8 cellular contexts compared by ENCODE assay signal in the genomic region with DNA sequence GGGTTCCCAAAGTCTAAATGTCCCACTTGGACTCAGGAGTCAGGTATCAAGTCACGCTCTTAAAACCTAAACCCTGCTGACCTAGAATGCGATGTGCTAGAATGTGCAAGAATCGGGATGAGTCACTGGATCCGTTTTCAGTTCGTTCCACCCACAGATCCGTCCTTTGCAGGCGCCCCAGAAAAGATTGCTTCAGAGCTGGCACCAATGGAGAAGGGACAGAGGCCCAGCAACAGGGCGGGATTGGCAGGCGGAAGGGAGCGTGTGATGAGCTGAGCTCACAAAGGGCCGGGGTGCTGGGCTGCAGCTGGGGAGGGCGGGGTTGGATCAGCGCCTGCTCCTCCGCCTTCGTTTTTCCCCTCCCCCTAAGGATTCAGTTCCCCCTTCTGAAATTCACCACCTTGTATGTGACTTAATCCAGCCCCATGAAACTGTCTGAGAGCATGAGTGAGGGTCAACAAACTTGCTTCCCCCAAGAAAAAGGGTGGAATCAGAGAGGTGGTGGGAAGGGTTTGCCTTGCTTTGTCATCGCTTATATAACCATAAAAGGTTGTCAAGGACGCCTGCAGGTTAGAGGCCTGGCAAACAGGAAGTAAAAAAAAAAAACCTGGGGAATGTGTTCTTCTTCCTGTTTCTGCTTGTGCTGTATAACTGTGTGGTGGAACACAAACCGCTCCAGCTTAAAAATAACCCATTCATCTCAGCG. TPM values are rescaled to one million over a fixed set of nuclear protein-coding genes. Genes with fewer than 3 reads are reported as not detected.
DNase-seq lines count a peak whose midpoint lies in the region; ATAC-seq and TF ChIP-seq lines count a peak whose summit lies in the region.

No MANE protein-coding gene starts in this region.

- DNase-seq in CD4-positive, alpha-beta T cell, result peak; percentile 82 to 95 (median 86)
- DNase-seq in activated T-cell treated with anti-CD3 and anti-CD28 coated beads for 4 hours (peak; percentile 71), fibroblast of peridontal ligament (ENCODE audit: extremely low read depth) (peak; percentile 100), substantia nigra (lab: John Stamatoyannopoulos, UW) (no peak), T1000 (lab: John Stamatoyannopoulos, UW) (no peak)

- TF ChIP-seq RAD21 in Ishikawa (IDR thresholded peaks at IDR 0.05; ENCODE audit: low read depth) (peak; percentile 13; the same call in 1 of the 2 replicates), neural cell (conservative IDR thresholded peaks at IDR 0.05) (no peak)

- H3K36me3 Mint-ChIP-seq in CD4-positive, alpha-beta T cell (ENCODE audit: low read depth), result peaks cover 43% of the 10 kb centered on the region

- peak overlapping the region; percentile 84 for H3K27ac ChIP-seq in CD4-positive, alpha-beta T cell (ENCODE audit: low read depth, low read length)
- H3K27ac ChIP-seq in neural cell (ENCODE audit: low read length), result peak overlapping the region; percentile 93
- peak overlapping the region; percentile 100 for H3K27ac ChIP-seq in substantia nigra (ENCODE audit: low read depth, low read length, poor library complexity, severe bottlenecking)

- peaks cover 3% of the 10 kb centered on the region for H3K9me3 Mint-ChIP-seq in CD4-positive, alpha-beta T cell

- ATAC-seq in CD4-positive, alpha-beta T cell (ENCODE audit: poor library complexity), result peak; percentile 78
- peak; percentile 47 for ATAC-seq in GM21515 (IDR thresholded peaks at IDR 0.05; ENCODE audit: unreplicated experiment)

- intact Hi-C loops in CD4-positive, alpha-beta T cell (cut with DNase I, micrococcal nuclease), result loop anchor here in 1 of 2 experiments (1.0 to 2.0 kb wide), 2 partner anchors 10 to 76 kb away; a partner anchor contains a TSS

- H3F3A ChIP-seq in neural cell (ENCODE audit: insufficient read depth, low read length, poor library complexity, severe bottlenecking), result no peaks in the 10 kb centered on the region

- H3K4me3 Mint-ChIP-seq in CD4-positive, alpha-beta T cell, result peak overlapping the region; percentile 86

- CTCF ChIA-PET in CD4-positive, alpha-beta T cell (lab: Charles Lee), result interaction anchor here (0.7 to 8.5 kb wide), 3 partner anchors 11 to 23 kb away, joined by 4 to 120 read pairs (median 65); no protein-coding TSS in a partner anchor

- H3K4me2 ChIP-seq in neural cell (ENCODE audit: low read length), result peak overlapping the region; percentile 36

- POLR2A ChIA-PET in CD4-positive, alpha-beta T cell (lab: Charles Lee), result interaction anchor here (0.6 to 12.5 kb wide), 11 partner anchors 9 to 1684 kb away, joined by 3 to 538 read pairs (median 5); a partner anchor contains a TSS

- peaks cover 21% of the 10 kb centered on the region for H3K79me2 ChIP-seq in neural cell (replicated peaks; ENCODE audit: insufficient read depth, low read length)

- H3K9ac ChIP-seq in neural cell (ENCODE audit: low read length), result peak overlapping the region; percentile 71

- TF ChIP-seq EP300 in Ishikawa (IDR thresholded peaks at IDR 0.05; ENCODE audit: borderline replicate concordance) (peak; percentile 88), neural cell (conservative IDR thresholded peaks at IDR 0.05; ENCODE audit: poor library complexity, severe bottlenecking) (peak; percentile 92)

- H3K27ac Mint-ChIP-seq in CD4-positive, alpha-beta T cell, result peak overlapping the region; percentile 99

- H4K20me1 ChIP-seq in neural cell (ENCODE audit: insufficient read depth), result peaks cover 10% of the 10 kb centered on the region

- TF ChIP-seq CTCF in CD4-positive, alpha-beta T cell (IDR thresholded peaks at IDR 0.05), result no peak
- TF ChIP-seq CTCF in neural cell (IDR thresholded peaks at IDR 0.05; ENCODE audit: poor library complexity, severe bottlenecking), result no peak

- no peaks in the 10 kb centered on the region for H3K27me3 ChIP-seq in CD4-positive, alpha-beta T cell (ENCODE audit: control insufficient read depth, insufficient read depth, low read length)
- H3K27me3 ChIP-seq in neural cell (ENCODE audit: insufficient read depth, low read depth, low read length), result no peaks in the 10 kb centered on the region

- H3K27me3 Mint-ChIP-seq in CD4-positive, alpha-beta T cell, result peaks cover 17% of the 10 kb centered on the region

- H3K4me3 ChIP-seq in neural cell (ENCODE audit: low read length), result peak overlapping the region; percentile 55

- H3K9me3 ChIP-seq in CD4-positive, alpha-beta T cell (ENCODE audit: control insufficient read depth, low read length), result no peaks in the 10 kb centered on the region
- H3K9me3 ChIP-seq in neural cell (ENCODE audit: low read length), result no peaks in the 10 kb centered on the region

- peak overlapping the region; percentile 31 for H2AFZ ChIP-seq in neural cell (ENCODE audit: low read depth, low read length)

- no peaks in the 10 kb centered on the region for H3K9me2 ChIP-seq in neural cell (ENCODE audit: insufficient read depth, low read length)

- H3K36me3 ChIP-seq in neural cell (ENCODE audit: insufficient read depth, low read length), result no peaks in the 10 kb centered on the region

- H3K4me1 Mint-ChIP-seq in CD4-positive, alpha-beta T cell (ENCODE audit: low read depth), result peaks cover 89% of the 10 kb centered on the region

TF ChIP-seq in Ishikawa, 13 proteins besides CTCF, POLR2A, EP300 and RAD21 (continues in another document):
- TF ChIP-seq TCF12 (IDR thresholded peaks at IDR 0.05; ENCODE audit: low read depth), result peak; percentile 81
- TF ChIP-seq YY1 (IDR thresholded peaks at IDR 0.05; ENCODE audit: low read depth), result peak; percentile 64; the same call in 1 of the 2 replicates
- peak; percentile 89 for TF ChIP-seq NFIC (IDR thresholded peaks at IDR 0.05)
- TF ChIP-seq EGR1 (IDR thresholded peaks at IDR 0.05), result peak; percentile 30; the same call in 1 of the 2 replicates
- TF ChIP-seq, protein P1, sequence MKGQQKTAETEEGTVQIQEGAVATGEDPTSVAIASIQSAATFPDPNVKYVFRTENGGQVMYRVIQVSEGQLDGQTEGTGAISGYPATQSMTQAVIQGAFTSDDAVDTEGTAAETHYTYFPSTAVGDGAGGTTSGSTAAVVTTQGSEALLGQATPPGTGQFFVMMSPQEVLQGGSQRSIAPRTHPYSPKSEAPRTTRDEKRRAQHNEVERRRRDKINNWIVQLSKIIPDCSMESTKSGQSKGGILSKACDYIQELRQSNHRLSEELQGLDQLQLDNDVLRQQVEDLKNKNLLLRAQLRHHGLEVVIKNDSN (IDR thresholded peaks at IDR 0.05), result peak; percentile 37; the same call in 1 of the 2 replicates
- TF ChIP-seq CREB1 (IDR thresholded peaks at IDR 0.05; ENCODE audit: low read depth), result no peak
- peak; percentile 99 for TF ChIP-seq CEBPB (IDR thresholded peaks at IDR 0.05)
- TF ChIP-seq TEAD4 (IDR thresholded peaks at IDR 0.05), result peak; percentile 88
- TF ChIP-seq FOXM1 (IDR thresholded peaks at IDR 0.05; ENCODE audit: borderline replicate concordance, low read depth), result peak; percentile 69; the same call in 1 of the 2 replicates
- 0 out of 2 replicates have a peak, but pooled peaks have one; percentile 27 for TF ChIP-seq ZBTB7A (IDR thresholded peaks at IDR 0.05; ENCODE audit: low read depth)
- TF ChIP-seq, protein P2, sequence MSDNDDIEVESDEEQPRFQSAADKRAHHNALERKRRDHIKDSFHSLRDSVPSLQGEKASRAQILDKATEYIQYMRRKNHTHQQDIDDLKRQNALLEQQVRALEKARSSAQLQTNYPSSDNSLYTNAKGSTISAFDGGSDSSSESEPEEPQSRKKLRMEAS (IDR thresholded peaks at IDR 0.05), result 0 out of 2 replicates have a peak, but pooled peaks have one; percentile 51
- peak; percentile 75; the same call in 1 of the 2 replicates for TF ChIP-seq TAF1 (IDR thresholded peaks at IDR 0.05; ENCODE audit: low read depth)

TF ChIP-seq in neural cell, 6 proteins besides CTCF, POLR2A, EP300 and RAD21:
- TF ChIP-seq TAF1 (IDR thresholded peaks at IDR 0.05; ENCODE audit: low read depth) (peak; percentile 76), POLR2AphosphoS5 (IDR thresholded peaks at IDR 0.05) (peak; percentile 79), SMC3 (conservative IDR thresholded peaks at IDR 0.05; ENCODE audit: poor library complexity) (no peak), MXI1 (conservative IDR thresholded peaks at IDR 0.05; ENCODE audit: poor library complexity, severe bottlenecking) (peak; percentile 66), EZH2 (IDR thresholded peaks at IDR 0.05; ENCODE audit: borderline replicate concordance, insufficient read depth, low read length, poor library complexity, severe bottlenecking) (no peak)
- TF ChIP-seq, protein P3, sequence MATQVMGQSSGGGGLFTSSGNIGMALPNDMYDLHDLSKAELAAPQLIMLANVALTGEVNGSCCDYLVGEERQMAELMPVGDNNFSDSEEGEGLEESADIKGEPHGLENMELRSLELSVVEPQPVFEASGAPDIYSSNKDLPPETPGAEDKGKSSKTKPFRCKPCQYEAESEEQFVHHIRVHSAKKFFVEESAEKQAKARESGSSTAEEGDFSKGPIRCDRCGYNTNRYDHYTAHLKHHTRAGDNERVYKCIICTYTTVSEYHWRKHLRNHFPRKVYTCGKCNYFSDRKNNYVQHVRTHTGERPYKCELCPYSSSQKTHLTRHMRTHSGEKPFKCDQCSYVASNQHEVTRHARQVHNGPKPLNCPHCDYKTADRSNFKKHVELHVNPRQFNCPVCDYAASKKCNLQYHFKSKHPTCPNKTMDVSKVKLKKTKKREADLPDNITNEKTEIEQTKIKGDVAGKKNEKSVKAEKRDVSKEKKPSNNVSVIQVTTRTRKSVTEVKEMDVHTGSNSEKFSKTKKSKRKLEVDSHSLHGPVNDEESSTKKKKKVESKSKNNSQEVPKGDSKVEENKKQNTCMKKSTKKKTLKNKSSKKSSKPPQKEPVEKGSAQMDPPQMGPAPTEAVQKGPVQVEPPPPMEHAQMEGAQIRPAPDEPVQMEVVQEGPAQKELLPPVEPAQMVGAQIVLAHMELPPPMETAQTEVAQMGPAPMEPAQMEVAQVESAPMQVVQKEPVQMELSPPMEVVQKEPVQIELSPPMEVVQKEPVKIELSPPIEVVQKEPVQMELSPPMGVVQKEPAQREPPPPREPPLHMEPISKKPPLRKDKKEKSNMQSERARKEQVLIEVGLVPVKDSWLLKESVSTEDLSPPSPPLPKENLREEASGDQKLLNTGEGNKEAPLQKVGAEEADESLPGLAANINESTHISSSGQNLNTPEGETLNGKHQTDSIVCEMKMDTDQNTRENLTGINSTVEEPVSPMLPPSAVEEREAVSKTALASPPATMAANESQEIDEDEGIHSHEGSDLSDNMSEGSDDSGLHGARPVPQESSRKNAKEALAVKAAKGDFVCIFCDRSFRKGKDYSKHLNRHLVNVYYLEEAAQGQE (IDR thresholded peaks at IDR 0.05; ENCODE audit: borderline replicate concordance), result peak; percentile 42

RNA-seq across cellular contexts. Expression of a gene that starts 2.8 kb away (rescaled TPM):
- 1,000 to 10,000 TPM; 1,389 to 1,410 TPM for total RNA-seq in CD4-positive, alpha-beta T cell
- 1,173 and 1,177 TPM in 2 replicates for polyA plus RNA-seq in neural cell
- polyA minus RNA-seq in neural cell, result 1,245 and 1,326 TPM in 2 replicates

RNA-seq across cellular contexts. Expression of a gene that starts 53.6 kb away (rescaled TPM):
- 1 to 10 TPM; 2.3 to 3.7 TPM for total RNA-seq in CD4-positive, alpha-beta T cell
- 3.7 and 5.8 TPM in 2 replicates for polyA plus RNA-seq in neural cell
- 6.9 and 8.0 TPM in 2 replicates for polyA minus RNA-seq in neural cell

Comparison
In these comparisons a context has a peak if more than half of its experiments do, and no peak if none do; other contexts are left out.
1. DNase-seq: peak in CD4-positive, alpha-beta T cell (10 of 10), activated T-cell treated with anti-CD3 and anti-CD28 coated beads for 4 hours (single experiment) and fibroblast of peridontal ligament (single experiment); none in substantia nigra (0 of 49) and T1000 (single experiment).
2. Peak in every context shown above with its lines, with median percentiles within 50 percentile points of each other: H3K27ac ChIP-seq.